Comparison of ENCODE assay signal across 16 cellular contexts in the genomic region with DNA sequence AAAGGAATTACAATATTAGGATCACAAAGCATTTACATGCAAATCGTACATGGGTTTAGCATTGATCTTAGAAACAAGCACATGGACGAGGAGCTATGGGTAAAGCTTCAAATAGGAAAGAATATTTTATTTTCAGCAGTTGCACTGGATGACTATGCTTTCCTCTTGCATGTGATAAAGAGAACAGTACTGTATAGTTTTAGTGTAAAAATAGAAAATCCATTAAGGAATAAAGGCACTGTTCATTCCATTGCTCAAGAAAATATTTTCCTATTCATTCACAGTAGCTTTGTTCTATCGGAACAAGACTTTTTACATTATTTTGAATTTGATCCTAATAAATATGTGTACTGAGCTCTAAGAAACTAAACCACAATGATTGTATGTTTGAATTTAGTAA.
DNase-seq lines count a peak whose midpoint lies in the region; ATAC-seq, FAIRE-seq and TF ChIP-seq lines count a peak whose summit lies in the region.
"Had no signal": no experiment of that assay in that cellular context is flagged by ENCODE, and none has a peak within 500 bp of the region (broad histone marks: within the 10 kb centered on the region; RNA-seq: fewer than 3 reads in every experiment).

No MANE protein-coding gene starts in this region.

- H3K4me3 ChIP-seq in HepG2 (replicated peaks in 1 of 3; ENCODE audit: insufficient read depth in 1 of 3, low read depth in 2 of 3, low read length in 3 of 3) (no peak overlapping the region), right lobe of liver (no peak overlapping the region), iPS-20b (ENCODE audit: low read length) (no peak overlapping the region)

- BruUV-seq in HepG2 (replicated peaks; lab: Mats Ljungman, UMichigan), result no TSS peak

- H3K4me1 ChIP-seq in HepG2 (ENCODE audit: insufficient read depth, low read length) (peaks cover 41% of the 10 kb centered on the region), right lobe of liver (no peaks in the 10 kb centered on the region), iPS-20b (ENCODE audit: insufficient read depth, low read length) (peaks cover 22% of the 10 kb centered on the region)

- in situ Hi-C loops in HepG2 (cut with HindIII; ENCODE audit: extremely low pct_ligation_motif_present, low pct_unique_long_range_greater_than_20kb), result no loop called here
- in situ Hi-C loops in SK-MEL-5 (cut with HindIII; ENCODE audit: low pct_unique_long_range_greater_than_20kb, low sequenced_read_pairs), result no loop called here

- H3K79me2 ChIP-seq in HepG2 (ENCODE audit: insufficient read depth, low read length), result no peaks in the 10 kb centered on the region

- no peak for FAIRE-seq in HepG2 (lab: Jason Lieb, UNC)
- FAIRE-seq: GM12892 had no signal

- H3K9me3 Mint-ChIP-seq in CD14-positive monocyte, result peaks cover 0 to 9% (median 3%) of the 10 kb centered on the region in 7 donors
- H3K9me3 Mint-ChIP-seq: IgD-negative memory B cell had no signal

- no peak overlapping the region for H3K4me2 ChIP-seq in HepG2 (ENCODE audit: low read depth, low read length)

- intact Hi-C loops in HepG2 (cut with micrococcal nuclease; ENCODE audit: unreplicated experiment), result no loop called here
- intact Hi-C loops in right lobe of liver (cut with DNase I), result no loop called here
- intact Hi-C loops in CD14-positive monocyte (cut with micrococcal nuclease), result no loop called here

- TF ChIP-seq CTCF in HepG2 (CRISPR knock-in tag; IDR thresholded peaks at IDR 0.05) (no peak), right lobe of liver (IDR thresholded peaks at IDR 0.05) (no peak), CD14-positive monocyte (IDR thresholded peaks at IDR 0.05) (no peak)

- H4K20me1 ChIP-seq in HepG2 (ENCODE audit: insufficient read depth, low read length), result no peaks in the 10 kb centered on the region

- H3K9ac ChIP-seq in HepG2 (ENCODE audit: insufficient read depth, low read depth, low read length) (no peak overlapping the region), iPS-20b (ENCODE audit: low read depth, low read length) (peak overlapping the region; percentile 18; the same call in 1 of the 2 replicates)

- CTCF ChIA-PET in HepG2 (lab: Yijun Ruan, JAX; ENCODE audit: low intra/inter-chr PET ratio, low total read pairs), result no interaction called here

- TF ChIP-seq RAD21 in HepG2 (CRISPR knock-in tag; IDR thresholded peaks at IDR 0.05), result no peak

- no peaks in the 10 kb centered on the region for H3K36me3 Mint-ChIP-seq in CD14-positive monocyte
- H3K36me3 Mint-ChIP-seq: CD8-positive, alpha-beta memory T cell; IgD-negative memory B cell had no signal

- ATAC-seq in HepG2 (no peak), right lobe of liver (no peak)

- H3K27me3 ChIP-seq in HepG2 (ENCODE audit: control insufficient read depth in 1 of 2, insufficient read depth in 2 of 2, low read length in 2 of 2) (no peaks in the 10 kb centered on the region), right lobe of liver (no peaks in the 10 kb centered on the region), iPS-20b (ENCODE audit: insufficient read depth, low read length) (no peaks in the 10 kb centered on the region)

- no peak for TF ChIP-seq POLR2A in HepG2 (IDR thresholded peaks at IDR 0.05; ENCODE audit: insufficient read depth in 1 of 2, low read depth in 2 of 2, low read length in 2 of 2)
- TF ChIP-seq POLR2A in right lobe of liver (IDR thresholded peaks at IDR 0.05), result no peak

- no peak overlapping the region for H3K4me3 Mint-ChIP-seq in CD14-positive monocyte
- H3K4me3 Mint-ChIP-seq: CD8-positive, alpha-beta memory T cell; IgD-negative memory B cell had no signal

- H3K9me3 ChIP-seq in HepG2 (ENCODE audit: low read length), result no peaks in the 10 kb centered on the region
- no peaks in the 10 kb centered on the region for H3K9me3 ChIP-seq in right lobe of liver
- H3K9me3 ChIP-seq in iPS-20b (ENCODE audit: insufficient read depth, low read depth, low read length), result no peaks in the 10 kb centered on the region

- H3K36me3 ChIP-seq in HepG2 (replicated peaks in 1 of 2; ENCODE audit: control insufficient read depth in 1 of 2, insufficient read depth in 2 of 2, low read length in 2 of 2), result no peaks in the 10 kb centered on the region
- no peaks in the 10 kb centered on the region for H3K36me3 ChIP-seq in right lobe of liver
- no peaks in the 10 kb centered on the region for H3K36me3 ChIP-seq in iPS-20b (ENCODE audit: insufficient read depth, low read depth, low read length)

- H3K27ac Mint-ChIP-seq in CD14-positive monocyte, result no peak overlapping the region
- H3K27ac Mint-ChIP-seq: CD8-positive, alpha-beta memory T cell; IgD-negative memory B cell had no signal

- DNase-seq in HepG2 (ENCODE audit: low spot score) (no peak), right lobe of liver (no peak), SK-MEL-5 (ENCODE audit: low read depth, low spot score) (peak; percentile 63), SW480 (ENCODE audit: low spot score) (no peak), CD14-positive monocyte (ENCODE audit: low spot score) (no peak), anterior cingulate cortex (lab: John Stamatoyannopoulos, UW) (no peak), NCI-H510A (lab: John Stamatoyannopoulos, UW) (no peak)
- DNase-seq: CD8-positive, alpha-beta memory T cell; DND-41; GDM1; HCEC 1CT had no signal

- POLR2A ChIA-PET in HepG2 (lab: Yijun Ruan, JAX), result interaction anchor here (1.5 to 1.6 kb wide), 2 partner anchors 20 to 80 kb away, joined by 5 read pairs; no protein-coding TSS in a partner anchor

- H3K4me1 Mint-ChIP-seq in CD14-positive monocyte, result no peaks in the 10 kb centered on the region
- H3K4me1 Mint-ChIP-seq: CD8-positive, alpha-beta memory T cell; IgD-negative memory B cell had no signal

- WGBS in HepG2 (ENCODE audit: low lambda C conversion rate), result 88% methylated on average over 3 of the region's 3 CpGs
- 80% methylated on average over 3 of the region's 3 CpGs for WGBS in right lobe of liver (ENCODE audit: insufficient coverage, low coverage, low lambda C conversion rate, missing lambda C conversion rate)

- H3K27me3 Mint-ChIP-seq in CD14-positive monocyte (ENCODE audit: low read depth in 3 of 3), result no peaks in the 10 kb centered on the region
- H3K27me3 Mint-ChIP-seq: IgD-negative memory B cell had no signal

- no peak overlapping the region for H2AFZ ChIP-seq in HepG2 (ENCODE audit: low read length)

- peak overlapping the region; percentile 12 for H3K27ac ChIP-seq in HepG2 (ENCODE audit: extremely low read length, insufficient read depth, low read length)
- H3K27ac ChIP-seq in right lobe of liver, result no peak overlapping the region
- no peak overlapping the region for H3K27ac ChIP-seq in iPS-20b (ENCODE audit: low read length)
- H3K27ac ChIP-seq: 22Rv1, HL-60 had no signal

- TF ChIP-seq EP300 in HepG2 (IDR thresholded peaks at IDR 0.05; ENCODE audit: low read depth in 2 of 2, low read length in 2 of 2) (no peak), HepG2 (CRISPR knock-in tag; IDR thresholded peaks at IDR 0.05; ENCODE audit: borderline replicate concordance) (no peak)

TF ChIP-seq in HepG2, 621 proteins besides CTCF, POLR2A, EP300 and RAD21:
- TF ChIP-seq, protein P1, sequence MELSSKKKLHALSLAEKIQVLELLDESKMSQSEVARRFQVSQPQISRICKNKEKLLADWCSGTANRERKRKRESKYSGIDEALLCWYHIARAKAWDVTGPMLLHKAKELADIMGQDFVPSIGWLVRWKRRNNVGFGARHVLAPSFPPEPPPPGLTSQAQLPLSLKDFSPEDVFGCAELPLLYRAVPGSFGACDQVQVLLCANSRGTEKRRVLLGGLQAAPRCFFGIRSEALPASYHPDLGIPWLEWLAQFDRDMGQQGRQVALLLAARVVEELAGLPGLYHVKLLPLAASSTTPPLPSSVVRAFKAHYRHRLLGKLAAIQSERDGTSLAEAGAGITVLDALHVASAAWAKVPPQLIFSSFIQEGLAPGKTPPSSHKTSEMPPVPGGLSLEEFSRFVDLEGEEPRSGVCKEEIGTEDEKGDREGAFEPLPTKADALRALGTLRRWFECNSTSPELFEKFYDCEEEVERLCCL (CRISPR knock-in tag; IDR thresholded peaks at IDR 0.05; ENCODE audit: borderline replicate concordance), result no peak
- TF ChIP-seq, protein P2, sequence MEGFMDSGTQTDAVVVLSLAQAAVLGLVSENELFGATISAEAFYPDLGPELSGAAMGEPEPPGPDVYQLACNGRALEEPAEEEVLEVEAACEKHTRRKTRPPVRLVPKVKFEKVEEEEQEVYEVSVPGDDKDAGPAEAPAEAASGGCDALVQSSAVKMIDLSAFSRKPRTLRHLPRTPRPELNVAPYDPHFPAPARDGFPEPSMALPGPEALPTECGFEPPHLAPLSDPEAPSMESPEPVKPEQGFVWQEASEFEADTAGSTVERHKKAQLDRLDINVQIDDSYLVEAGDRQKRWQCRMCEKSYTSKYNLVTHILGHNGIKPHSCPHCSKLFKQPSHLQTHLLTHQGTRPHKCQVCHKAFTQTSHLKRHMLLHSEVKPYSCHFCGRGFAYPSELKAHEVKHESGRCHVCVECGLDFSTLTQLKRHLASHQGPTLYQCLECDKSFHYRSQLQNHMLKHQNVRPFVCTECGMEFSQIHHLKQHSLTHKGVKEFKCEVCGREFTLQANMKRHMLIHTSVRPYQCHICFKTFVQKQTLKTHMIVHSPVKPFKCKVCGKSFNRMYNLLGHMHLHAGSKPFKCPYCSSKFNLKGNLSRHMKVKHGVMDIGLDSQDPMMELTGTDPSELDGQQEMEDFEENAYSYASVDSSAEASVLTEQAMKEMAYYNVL (CRISPR knock-in tag; IDR thresholded peaks at IDR 0.05; ENCODE audit: borderline replicate concordance), result no peak
- TF ChIP-seq GATA4 (IDR thresholded peaks at IDR 0.05; ENCODE audit: borderline replicate concordance, low read depth) (no peak), ZNF430 (CRISPR knock-in tag; IDR thresholded peaks at IDR 0.05) (no peak), YEATS2 (CRISPR knock-in tag; IDR thresholded peaks at IDR 0.05; ENCODE audit: borderline replicate concordance) (no peak), ZNF441 (CRISPR knock-in tag; IDR thresholded peaks at IDR 0.05; ENCODE audit: borderline replicate concordance) (no peak), ZNF496 (CRISPR knock-in tag; IDR thresholded peaks at IDR 0.05; ENCODE audit: insufficient replicate concordance) (no peak)
- TF ChIP-seq, protein P3, sequence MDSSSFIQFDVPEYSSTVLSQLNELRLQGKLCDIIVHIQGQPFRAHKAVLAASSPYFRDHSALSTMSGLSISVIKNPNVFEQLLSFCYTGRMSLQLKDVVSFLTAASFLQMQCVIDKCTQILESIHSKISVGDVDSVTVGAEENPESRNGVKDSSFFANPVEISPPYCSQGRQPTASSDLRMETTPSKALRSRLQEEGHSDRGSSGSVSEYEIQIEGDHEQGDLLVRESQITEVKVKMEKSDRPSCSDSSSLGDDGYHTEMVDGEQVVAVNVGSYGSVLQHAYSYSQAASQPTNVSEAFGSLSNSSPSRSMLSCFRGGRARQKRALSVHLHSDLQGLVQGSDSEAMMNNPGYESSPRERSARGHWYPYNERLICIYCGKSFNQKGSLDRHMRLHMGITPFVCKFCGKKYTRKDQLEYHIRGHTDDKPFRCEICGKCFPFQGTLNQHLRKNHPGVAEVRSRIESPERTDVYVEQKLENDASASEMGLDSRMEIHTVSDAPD (CRISPR knock-in tag; IDR thresholded peaks at IDR 0.05), result no peak
